ENCODE assay signal across 8 cellular contexts in genomic region chr11:34105957-34106504, GRCh38. TPM values are rescaled to one million over a fixed set of nuclear protein-coding genes. Genes with fewer than 3 reads are reported as not detected.
DNase-seq lines count a peak whose midpoint lies in the region; ATAC-seq and TF ChIP-seq lines count a peak whose summit lies in the region.

No MANE protein-coding gene starts in this region.

- no peaks in the 10 kb centered on the region for H3K9me3 Mint-ChIP-seq in activated CD4-positive, alpha-beta T cell treated with anti-CD3 and anti-CD28 coated beads, Interleukin-2, amount 10 ng/mL, durations not matched to agents 7 days and 5 days

- H3K27me3 Mint-ChIP-seq in activated CD4-positive, alpha-beta T cell treated with anti-CD3 and anti-CD28 coated beads, Interleukin-2, amount 10 ng/mL, durations not matched to agents 7 days and 5 days = no peaks in the 10 kb centered on the region

- no peak for DNase-seq in activated CD4-positive, alpha-beta T cell treated with anti-CD3 and anti-CD28 coated beads, Interleukin-2, amount 10 ng/mL, durations not matched to agents 7 days and 5 days
- DNase-seq in activated CD4-positive, alpha-beta T cell treated with anti-CD3 and anti-CD28 coated beads, Interleukin-2, amount 50 U/mL, for 4 hours = no peak
- no peak for DNase-seq in SK-N-MC (ENCODE audit: low read depth, low spot score)
- DNase-seq in esophagus squamous epithelium (lab: John Stamatoyannopoulos, UW) = no peak
- DNase-seq in 8988T = no peak
- DNase-seq in HK-2 (ENCODE audit: unreplicated experiment) = no peak

- H3K4me3 ChIP-seq in SK-N-MC (peak overlapping the region; percentile 89), esophagus squamous epithelium (peak overlapping the region; percentile 70 to 91 (median 76)), parathyroid adenoma (ENCODE audit: low read depth, low read length) (peak overlapping the region; percentile 90)

- intact Hi-C loops in esophagus squamous epithelium (cut with DNase I) = loop anchor here (5.0 to 10.0 kb wide), 2 partner anchors 51 to 109 kb away; partner anchors contain the start of gene CAPRIN1

- H3K79me2 ChIP-seq in parathyroid adenoma = peaks cover 6% of the 10 kb centered on the region

- peak overlapping the region; percentile 99 for H3K27ac Mint-ChIP-seq in activated CD4-positive, alpha-beta T cell treated with anti-CD3 and anti-CD28 coated beads, Interleukin-2, amount 10 ng/mL, durations not matched to agents 7 days and 5 days

- H3K4me1 ChIP-seq in esophagus squamous epithelium (peaks cover 7 to 34% (median 12%) of the 10 kb centered on the region in 3 donors), parathyroid adenoma (no peaks in the 10 kb centered on the region)

- no peak for TF ChIP-seq POLR2A in esophagus squamous epithelium (IDR thresholded peaks at IDR 0.05)

- peaks cover 54% of the 10 kb centered on the region for H3K36me3 ChIP-seq in SK-N-MC (ENCODE audit: insufficient read depth, low read length)
- H3K36me3 ChIP-seq in esophagus squamous epithelium = peaks cover 0 to 45% (median 11%) of the 10 kb centered on the region in 3 donors
- H3K36me3 ChIP-seq in parathyroid adenoma (ENCODE audit: control insufficient read depth, insufficient read depth, low read length) = no peaks in the 10 kb centered on the region

- peak overlapping the region; percentile 89 for H3K4me2 ChIP-seq in parathyroid adenoma (ENCODE audit: low read length)

- POLR2A ChIA-PET in activated CD4-positive, alpha-beta T cell treated with anti-CD3 and anti-CD28 coated beads, Interleukin-2, amount 10 ng/mL, durations not matched to agents 7 days and 5 days (lab: Charles Lee) = interaction anchor here (0.5 to 1.9 kb wide), 2 partner anchors 55 to 905 kb away, joined by 3 to 10 read pairs; partner anchors contain the start of gene CAPRIN1

- H3K27ac ChIP-seq in SK-N-MC (peak overlapping the region; percentile 97), esophagus squamous epithelium (peak overlapping the region; percentile 93 to 96 (median 94)), parathyroid adenoma (peak overlapping the region; percentile 92)

- TF ChIP-seq CTCF in esophagus squamous epithelium (IDR thresholded peaks at IDR 0.05) (no peak), parathyroid adenoma (IDR thresholded peaks at IDR 0.05) (no peak)

- H3K4me3 Mint-ChIP-seq in activated CD4-positive, alpha-beta T cell treated with anti-CD3 and anti-CD28 coated beads, Interleukin-2, amount 10 ng/mL, durations not matched to agents 7 days and 5 days = peak overlapping the region; percentile 87

- H3K27me3 ChIP-seq in esophagus squamous epithelium = no peaks in the 10 kb centered on the region
- H3K27me3 ChIP-seq in parathyroid adenoma (ENCODE audit: control insufficient read depth, insufficient read depth, low read length) = no peaks in the 10 kb centered on the region

- H3K9ac ChIP-seq in SK-N-MC (ENCODE audit: insufficient read length) (peak overlapping the region; percentile 90), parathyroid adenoma (peak overlapping the region; percentile 6)

- peaks cover 26% of the 10 kb centered on the region for H3K36me3 Mint-ChIP-seq in activated CD4-positive, alpha-beta T cell treated with anti-CD3 and anti-CD28 coated beads, Interleukin-2, amount 10 ng/mL, durations not matched to agents 7 days and 5 days (ENCODE audit: low read depth)

- peaks cover 51% of the 10 kb centered on the region for H3K4me1 Mint-ChIP-seq in activated CD4-positive, alpha-beta T cell treated with anti-CD3 and anti-CD28 coated beads, Interleukin-2, amount 10 ng/mL, durations not matched to agents 7 days and 5 days

- peak overlapping the region; percentile 92 for H2AFZ ChIP-seq in parathyroid adenoma

- H3K9me3 ChIP-seq in SK-N-MC (ENCODE audit: low read depth, low read length) (no peaks in the 10 kb centered on the region), esophagus squamous epithelium (no peaks in the 10 kb centered on the region), parathyroid adenoma (ENCODE audit: control insufficient read depth, low read length) (no peaks in the 10 kb centered on the region)

- CTCF ChIA-PET in activated CD4-positive, alpha-beta T cell treated with anti-CD3 and anti-CD28 coated beads, Interleukin-2, amount 10 ng/mL, durations not matched to agents 7 days and 5 days (lab: Charles Lee) = interaction anchor here (0.6 to 2.1 kb wide), 10 partner anchors 9 to 236 kb away, joined by 3 to 7 read pairs (median 4); no protein-coding TSS in a partner anchor

- no peak for ATAC-seq in HG03442 (IDR thresholded peaks at IDR 0.05; ENCODE audit: unreplicated experiment)

- WGBS in esophagus squamous epithelium, 2 donors = 1% methylated on average over 17 of the region's 17 CpGs

RNA-seq across cellular contexts. Expression of gene NAT10, which starts 0.6 kb away (rescaled TPM):
- 10 to 100 TPM; 73.4 to 82.2 TPM for total RNA-seq in activated CD4-positive, alpha-beta T cell treated with anti-CD3 and anti-CD28 coated beads, Interleukin-2, amount 10 ng/mL, durations not matched to agents 7 days and 5 days
- 10 to 100 TPM; 17.6 to 35.9 (median 32.6) TPM for total RNA-seq in esophagus squamous epithelium

RNA-seq across cellular contexts. Expression of gene CAPRIN1, which starts 54.5 kb away (rescaled TPM):
- total RNA-seq in activated CD4-positive, alpha-beta T cell treated with anti-CD3 and anti-CD28 coated beads, Interleukin-2, amount 10 ng/mL, durations not matched to agents 7 days and 5 days = 100 to 1,000 TPM; 202 to 221 TPM
- total RNA-seq in esophagus squamous epithelium = 100 to 1,000 TPM in 3 of 4 donors, 10 to 100 TPM in 1; 94.1 to 151 (median 132) TPM
